ENCODE assay signal across 16 cellular contexts in the genomic region with DNA sequence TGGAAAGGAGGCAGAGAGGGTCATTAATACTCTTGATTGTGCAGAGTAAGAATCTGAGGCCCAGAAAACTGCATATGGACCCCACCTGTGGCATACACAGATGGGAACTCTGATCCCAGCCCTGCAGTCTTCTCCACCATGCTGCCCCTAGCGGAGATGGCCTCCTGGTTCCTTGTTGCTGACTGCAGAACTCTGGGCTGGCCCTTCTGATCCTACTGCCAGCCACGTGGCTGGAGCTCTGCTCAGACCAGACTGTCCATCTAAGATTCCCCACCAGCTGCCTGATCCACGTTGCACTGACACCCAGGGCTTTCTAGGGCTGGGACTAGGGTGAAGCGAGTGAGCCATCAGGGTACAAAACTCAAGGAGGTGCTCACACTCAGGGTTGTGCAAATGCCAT.
DNase-seq lines count a peak whose midpoint lies in the region; ATAC-seq and TF ChIP-seq lines count a peak whose summit lies in the region.
"Had no signal": no experiment of that assay in that cellular context is flagged by ENCODE, and none has a peak within 500 bp of the region (broad histone marks: within the 10 kb centered on the region; RNA-seq: fewer than 3 reads in every experiment).

No MANE protein-coding gene starts in this region.

- peaks cover 2% of the 10 kb centered on the region; the same call in 1 of the 2 replicates for H3K4me1 ChIP-seq in H9 (ENCODE audit: insufficient read depth, low read length)
- peaks cover 2% of the 10 kb centered on the region for H3K4me1 ChIP-seq in endodermal cell (ENCODE audit: control insufficient read depth, insufficient read depth, low read length)

- H3K9me3 Mint-ChIP-seq in H9 (no peaks in the 10 kb centered on the region), endodermal cell (no peaks in the 10 kb centered on the region)
- H3K9me3 Mint-ChIP-seq in stimulated activated naive B cell treated with anti-CD40 and anti-IgM and Interleukin-4, amounts not matched to agents 10 μg/mL and 1 μg/mL and 100 μg/mL, for 72 hours, result peaks cover 4 to 11% of the 10 kb centered on the region in 2 donors

- no peak overlapping the region for H2BK20ac ChIP-seq in H9 (ENCODE audit: low read depth, low read length, poor library complexity, severe bottlenecking)

- DNase-seq in AG04449 (ENCODE audit: low read depth, low spot score) (no peak), H9 (peak; percentile 37), LNCaP clone FGC (ENCODE audit: low read depth) (no peak), endodermal cell (peak; percentile 74), NCI-H1105 (lab: John Stamatoyannopoulos, UW) (no peak), kidney glomerular epithelial cell (lab: John Stamatoyannopoulos, UW) (no peak), GM10248 (ENCODE audit: extremely low spot score) (no peak)
- DNase-seq in stimulated activated naive B cell treated with anti-CD40 and anti-IgM and Interleukin-4, amounts not matched to agents 10 μg/mL and 1 μg/mL and 100 μg/mL, for 72 hours, result no peak
- DNase-seq: DMS 273 treated with DMSO at 0.1 percent for 48 hours, IMR-90, NCI-H1436, NCI-H2029 treated with DMSO at 0.1 percent for 48 hours, NCI-H2171 treated with DMSO at 0.1 percent for 48 hours, NCI-H446 treated with DMSO at 0.1 percent for 48 hours, NCI-H774 had no signal

- no peak overlapping the region for H2AK5ac ChIP-seq in H9 (ENCODE audit: insufficient read length, low read length)

- H2BK12ac ChIP-seq in H9 (ENCODE audit: insufficient read length, low read depth, low read length), result no peak overlapping the region

- no peak overlapping the region for H3T11ph ChIP-seq in H9 (ENCODE audit: low read length)

- ATAC-seq in stimulated activated naive B cell treated with anti-CD40 and anti-IgM and Interleukin-4, amounts not matched to agents 10 μg/mL and 1 μg/mL and 100 μg/mL, for 72 hours (replicated peaks), result no peak

- H3K4me3 Mint-ChIP-seq in H9 (no peak overlapping the region), endodermal cell (no peak overlapping the region)
- no peak overlapping the region for H3K4me3 Mint-ChIP-seq in stimulated activated naive B cell treated with anti-CD40 and anti-IgM and Interleukin-4, amounts not matched to agents 10 μg/mL and 1 μg/mL and 100 μg/mL, for 72 hours
- H3K4me3 Mint-ChIP-seq: CD14-positive monocyte had no signal

- H3K79me1 ChIP-seq in H9 (ENCODE audit: insufficient read depth, low read depth, low read length, poor library complexity, severe bottlenecking), result no peaks in the 10 kb centered on the region

- H3K9ac ChIP-seq in H9 (ENCODE audit: extremely low read depth, insufficient read length, low read length) (no peak overlapping the region), endodermal cell (ENCODE audit: extremely low read depth, low read length, poor library complexity, severe bottlenecking) (no peak overlapping the region)

- H3K27ac ChIP-seq in H9 (ENCODE audit: insufficient read length, low read depth, low read length) (no peak overlapping the region), endodermal cell (ENCODE audit: low read depth, low read length) (no peak overlapping the region)

- no peak overlapping the region for H3K18ac ChIP-seq in H9 (ENCODE audit: insufficient read length, low read depth, low read length)

- H3K23me2 ChIP-seq in H9 (ENCODE audit: insufficient read length, low read depth, low read length, poor library complexity, severe bottlenecking), result no peaks in the 10 kb centered on the region

- no CpG with 5 or more reads among the region's 4 CpGs for WGBS in H9 (ENCODE audit: extremely low coverage, insufficient read length, low lambda C conversion rate)
- WGBS in endodermal cell (ENCODE audit: insufficient coverage in 1 of 2, insufficient read length in 1 of 2), 2 experiments, result 82 to 84% methylated on average over 3 to 4 of the region's 4 CpGs

- peak; percentile 21 for TF ChIP-seq CTCF in AG04449 (IDR thresholded peaks at IDR 0.05; ENCODE audit: insufficient read depth, low read length, missing control alignments)
- TF ChIP-seq CTCF in H9 (conservative IDR thresholded peaks at IDR 0.05), result peak; percentile 28; the same call in 2 of the 3 replicates
- TF ChIP-seq CTCF in LNCaP clone FGC (IDR thresholded peaks at IDR 0.05; ENCODE audit: control insufficient read depth, extremely low read depth, insufficient read depth), result 0 out of 2 replicates have a peak, but pooled peaks have one; percentile 24
- TF ChIP-seq CTCF in endodermal cell (conservative IDR thresholded peaks at IDR 0.05), result peak; percentile 46
- TF ChIP-seq CTCF in GM10248 (IDR thresholded peaks at IDR 0.05; ENCODE audit: control extremely low read depth, extremely low read depth, low read depth, missing control alignments), result no peak

- no peaks in the 10 kb centered on the region for H4K20me1 ChIP-seq in H9 (ENCODE audit: control insufficient read depth, insufficient read depth, insufficient read length)

- no peak overlapping the region for H2BK5ac ChIP-seq in H9 (ENCODE audit: insufficient read length, low read length)

- H3K9me3 ChIP-seq in H9 (ENCODE audit: control insufficient read depth, low read depth, low read length) (no peaks in the 10 kb centered on the region), endodermal cell (ENCODE audit: control insufficient read depth, low read length) (no peaks in the 10 kb centered on the region)

- no peaks in the 10 kb centered on the region for H3K27me3 ChIP-seq in H9 (ENCODE audit: insufficient read depth, low read length)
- H3K27me3 ChIP-seq in endodermal cell (ENCODE audit: control insufficient read depth, insufficient read depth, low read length, poor library complexity, severe bottlenecking), result no peaks in the 10 kb centered on the region

- H3K14ac ChIP-seq in H9 (ENCODE audit: insufficient read depth, low read length), result no peak overlapping the region

- H3K4me2 ChIP-seq in H9 (ENCODE audit: insufficient read depth, insufficient read length, low read length), result no peak overlapping the region

- H3K27me3 Mint-ChIP-seq in H9 (ENCODE audit: low read depth), result peaks cover 2% of the 10 kb centered on the region; the same call in 1 of the 2 replicates
- H3K27me3 Mint-ChIP-seq in endodermal cell (ENCODE audit: insufficient read depth), result peaks cover 7% of the 10 kb centered on the region
- no peaks in the 10 kb centered on the region for H3K27me3 Mint-ChIP-seq in stimulated activated naive B cell treated with anti-CD40 and anti-IgM and Interleukin-4, amounts not matched to agents 10 μg/mL and 1 μg/mL and 100 μg/mL, for 72 hours

- H2BK15ac ChIP-seq in H9 (ENCODE audit: low read depth, low read length), result no peak overlapping the region

- H4K8ac ChIP-seq in H9 (replicated peaks; ENCODE audit: insufficient read length, low read depth, low read length), result no peak overlapping the region

- H3K27ac Mint-ChIP-seq in H9 (no peak overlapping the region), endodermal cell (no peak overlapping the region)
- H3K27ac Mint-ChIP-seq in stimulated activated naive B cell treated with anti-CD40 and anti-IgM and Interleukin-4, amounts not matched to agents 10 μg/mL and 1 μg/mL and 100 μg/mL, for 72 hours, result no peak overlapping the region

- CTCF ChIA-PET in AG04449 (lab: Yijun Ruan, JAX), result interaction anchor here (1.0 kb wide), 1 partner anchor 33 kb away, joined by 3 read pairs; no protein-coding TSS in a partner anchor
- CTCF ChIA-PET in GM10248 (lab: Yijun Ruan, JAX), result interaction anchor here (1.4 to 1.9 kb wide), 3 partner anchors 9 to 442 kb away, joined by 3 to 5 read pairs (median 3); no protein-coding TSS in a partner anchor

- H3K36me3 Mint-ChIP-seq in H9 (ENCODE audit: insufficient read depth in 1 of 3, low read depth in 3 of 3) (no peaks in the 10 kb centered on the region), endodermal cell (ENCODE audit: low read depth) (no peaks in the 10 kb centered on the region)
- peaks cover 25 to 37% of the 10 kb centered on the region in 2 donors for H3K36me3 Mint-ChIP-seq in stimulated activated naive B cell treated with anti-CD40 and anti-IgM and Interleukin-4, amounts not matched to agents 10 μg/mL and 1 μg/mL and 100 μg/mL, for 72 hours

- peaks cover 7% of the 10 kb centered on the region in 2 experiments for H3K4me1 Mint-ChIP-seq in H9
- H3K4me1 Mint-ChIP-seq in endodermal cell, result no peaks in the 10 kb centered on the region
- H3K4me1 Mint-ChIP-seq in stimulated activated naive B cell treated with anti-CD40 and anti-IgM and Interleukin-4, amounts not matched to agents 10 μg/mL and 1 μg/mL and 100 μg/mL, for 72 hours, result peaks cover 49 to 75% of the 10 kb centered on the region in 2 donors

- H2AFZ ChIP-seq in H9 (ENCODE audit: low read length), result no peak overlapping the region

- H4K5ac ChIP-seq in H9 (ENCODE audit: insufficient read length, low read depth, low read length), result no peak overlapping the region

- no peak overlapping the region for H3K4me3 ChIP-seq in AG04449 (ENCODE audit: low read depth, low read length)
- H3K4me3 ChIP-seq in LNCaP clone FGC (ENCODE audit: low read depth, low read length), result no peak overlapping the region
- no peak overlapping the region for H3K4me3 ChIP-seq in endodermal cell (ENCODE audit: low read length)

- no peaks in the 10 kb centered on the region for H3K36me3 ChIP-seq in endodermal cell (ENCODE audit: control insufficient read depth, insufficient read depth, low read length)

- H2BK120ac ChIP-seq in H9 (ENCODE audit: low read depth, low read length, poor library complexity, severe bottlenecking), result no peak overlapping the region

- H4K91ac ChIP-seq in H9 (ENCODE audit: insufficient read length, low read depth, low read length), result no peak overlapping the region

- POLR2A ChIA-PET in AG04449 (lab: Yijun Ruan, JAX), result no interaction called here
- POLR2A ChIA-PET in GM10248 (lab: Yijun Ruan, JAX), result no interaction called here

- no peak overlapping the region for H3K4ac ChIP-seq in H9 (ENCODE audit: low read depth, low read length)

- H3K56ac ChIP-seq in H9 (ENCODE audit: insufficient read length, low read depth, low read length), result no peak overlapping the region

- no peaks in the 10 kb centered on the region for H3K79me2 ChIP-seq in H9 (ENCODE audit: insufficient read depth, low read length)

- no peak overlapping the region for H3K23ac ChIP-seq in H9 (ENCODE audit: insufficient read length, low read depth, low read length)

Comparison
In these comparisons a context has a peak if more than half of its experiments do, and no peak if none do; other contexts are left out.
1. DNase-seq: peak in H9 (single experiment) and endodermal cell (single experiment); none in AG04449 (single experiment), LNCaP clone FGC (single experiment), NCI-H1105 (single experiment), stimulated activated naive B cell treated with anti-CD40 and anti-IgM and Interleukin-4, amounts not matched to agents 10 μg/mL and 1 μg/mL and 100 μg/mL, for 72 hours (single experiment), kidney glomerular epithelial cell (single experiment) and GM10248 (single experiment).